8 cellular contexts compared by ENCODE assay signal in genomic region chr12:48350249-48351021, GRCh38. TPM values are rescaled to one million over a fixed set of nuclear protein-coding genes. Genes with fewer than 3 reads are reported as not detected.
DNase-seq lines count a peak whose midpoint lies in the region; ATAC-seq and TF ChIP-seq lines count a peak whose summit lies in the region.

Gene ZNF641, minus strand, starts transcription at chr12:48350919. Its CDS starts 2,829 bp downstream, at chr12:48348090.

- H2BK5ac ChIP-seq in trophoblast cell (ENCODE audit: low read depth, low read length, poor library complexity) = peak within 1 kb of the TSS; percentile 96

- DNase-seq in ELR (ENCODE audit: low read depth) (peak; percentile 63), Kasumi-1 (lab: John Stamatoyannopoulos, UW) (peak; percentile 41 to 66), cardiac septum (ENCODE audit: low spot score) (peak; percentile 93), trophoblast cell (peak; percentile 69 to 75), tibial nerve (ENCODE audit: low spot score in 2 of 2) (peak; percentile 50 to 58)
- DNase-seq in activated naive CD8-positive, alpha-beta T cell treated with anti-CD3 and anti-CD28 coated beads, Interleukin-2, amount 10 ng/mL, durations not matched to agents 7 days and 5 days = peak; percentile 87

- no CpG with 5 or more reads among the region's 61 CpGs for WGBS in trophoblast cell (ENCODE audit: extremely low coverage, insufficient coverage, insufficient read length)
- 0% methylated on average over 31 to 46 of the region's 61 CpGs for WGBS in tibial nerve, 2 donors

- peak within 1 kb of the TSS; percentile 40 for H2AK5ac ChIP-seq in trophoblast cell (ENCODE audit: low read length)

- peak within 1 kb of the TSS; percentile 55 for H3K4me3 ChIP-seq in SU-DHL-6 (ENCODE audit: insufficient read depth, low read length, poor library complexity, severe bottlenecking)
- peak within 1 kb of the TSS; percentile 79 for H3K4me3 ChIP-seq in trophoblast cell (ENCODE audit: low read depth, low read length)
- H3K4me3 ChIP-seq in tibial nerve = peak within 1 kb of the TSS; percentile 63 to 78 (median 76)

- peaks cover 29% of the 10 kb centered on the region for H3K36me3 Mint-ChIP-seq in activated naive CD8-positive, alpha-beta T cell treated with anti-CD3 and anti-CD28 coated beads, Interleukin-2, amount 10 ng/mL, durations not matched to agents 7 days and 5 days

- intact Hi-C loops in cardiac septum (cut with DNase I) = loop anchor here (2.0 kb wide), 1 partner anchor 152 kb away; no protein-coding TSS in a partner anchor

- H3K4me3 Mint-ChIP-seq in activated naive CD8-positive, alpha-beta T cell treated with anti-CD3 and anti-CD28 coated beads, Interleukin-2, amount 10 ng/mL, durations not matched to agents 7 days and 5 days = peak within 1 kb of the TSS; percentile 94

- TF ChIP-seq EP300 in tibial nerve (IDR thresholded peaks at IDR 0.05) = no peak

- H3K4me1 Mint-ChIP-seq in activated naive CD8-positive, alpha-beta T cell treated with anti-CD3 and anti-CD28 coated beads, Interleukin-2, amount 10 ng/mL, durations not matched to agents 7 days and 5 days = peaks cover 8% of the 10 kb centered on the region

- peak; percentile 21 to 33 for TF ChIP-seq POLR2A in tibial nerve (IDR thresholded peaks at IDR 0.05)

- H3K36me3 ChIP-seq in SU-DHL-6 (ENCODE audit: low read length) (0 out of 2 replicates have a peak, but pooled peaks cover 5% of the 10 kb centered on the region), trophoblast cell (ENCODE audit: control insufficient read depth in 1 of 2, insufficient read depth in 2 of 2, low read length in 2 of 2) (peaks cover 10 to 15% of the 10 kb centered on the region in 2 experiments), tibial nerve (peaks cover 0 to 27% (median 3%) of the 10 kb centered on the region in 3 donors)

- POLR2A ChIA-PET in activated naive CD8-positive, alpha-beta T cell treated with anti-CD3 and anti-CD28 coated beads, Interleukin-2, amount 10 ng/mL, durations not matched to agents 7 days and 5 days (lab: Charles Lee) = interaction anchor here (0.8 to 1.4 kb wide), 3 partner anchors 150 to 152 kb away, joined by 3 read pairs; no protein-coding TSS in a partner anchor

- TF ChIP-seq CTCF in SU-DHL-6 (IDR thresholded peaks at IDR 0.05; ENCODE audit: insufficient read depth, low read length, poor library complexity, severe bottlenecking) (no peak), tibial nerve (IDR thresholded peaks at IDR 0.05) (peak in 1 of 5 experiments; percentile 23)

- H3K23ac ChIP-seq in trophoblast cell (ENCODE audit: low read length) = no peak within 1 kb of the TSS

- peaks cover 20% of the 10 kb centered on the region for H3F3A ChIP-seq in SU-DHL-6 (ENCODE audit: insufficient read depth)

- peak within 1 kb of the TSS; percentile 76 for H3K9ac ChIP-seq in SU-DHL-6 (ENCODE audit: low read length)
- H3K9ac ChIP-seq in trophoblast cell (ENCODE audit: low read length) = peak within 1 kb of the TSS; percentile 73

- peak within 1 kb of the TSS; percentile 98 for H4K91ac ChIP-seq in trophoblast cell (ENCODE audit: low read depth, low read length)

- H3K9me3 ChIP-seq in SU-DHL-6 (ENCODE audit: insufficient read depth, low read length) = no peaks in the 10 kb centered on the region
- H3K9me3 ChIP-seq in trophoblast cell (ENCODE audit: insufficient read depth, low read depth, low read length) = no peaks in the 10 kb centered on the region
- H3K9me3 ChIP-seq in tibial nerve = no peaks in the 10 kb centered on the region

- H3K79me1 ChIP-seq in trophoblast cell (ENCODE audit: low read length) = peaks cover 18% of the 10 kb centered on the region

- H3K4ac ChIP-seq in trophoblast cell (ENCODE audit: low read depth, low read length) = peak within 1 kb of the TSS; percentile 78

- no peaks in the 10 kb centered on the region for H3K27me3 ChIP-seq in SU-DHL-6 (ENCODE audit: low read length)
- no peaks in the 10 kb centered on the region for H3K27me3 ChIP-seq in trophoblast cell (ENCODE audit: insufficient read depth, low read length)
- no peaks in the 10 kb centered on the region for H3K27me3 ChIP-seq in tibial nerve

- peak within 1 kb of the TSS; percentile 92 for H4K8ac ChIP-seq in trophoblast cell (ENCODE audit: low read depth, low read length)

- peak within 1 kb of the TSS; percentile 76 for H3K4me2 ChIP-seq in SU-DHL-6 (ENCODE audit: low read depth, low read length, poor library complexity, severe bottlenecking)
- peak within 1 kb of the TSS; percentile 66 for H3K4me2 ChIP-seq in trophoblast cell (ENCODE audit: low read length)

- peak within 1 kb of the TSS; percentile 93 for H3K14ac ChIP-seq in trophoblast cell (ENCODE audit: low read length)

- H4K12ac ChIP-seq in trophoblast cell (ENCODE audit: low read depth, low read length) = peak within 1 kb of the TSS; percentile 69

- ATAC-seq in GM21786 (IDR thresholded peaks at IDR 0.05; ENCODE audit: unreplicated experiment) = peak; percentile 83
- ATAC-seq in activated naive CD8-positive, alpha-beta T cell treated with anti-CD3 and anti-CD28 coated beads, Interleukin-2, amount 10 ng/mL, durations not matched to agents 7 days and 5 days (ENCODE audit: low read depth) = peak; percentile 91

- no peaks in the 10 kb centered on the region for H3K9me3 Mint-ChIP-seq in activated naive CD8-positive, alpha-beta T cell treated with anti-CD3 and anti-CD28 coated beads, Interleukin-2, amount 10 ng/mL, durations not matched to agents 7 days and 5 days

- H3K27ac ChIP-seq in SU-DHL-6 (ENCODE audit: low read depth, low read length) = peak within 1 kb of the TSS; percentile 46
- peak within 1 kb of the TSS; percentile 100 for H3K27ac ChIP-seq in trophoblast cell (ENCODE audit: low read depth, low read length)
- peak within 1 kb of the TSS; percentile 90 to 98 (median 95) for H3K27ac ChIP-seq in tibial nerve

- H3K4me1 ChIP-seq in trophoblast cell (ENCODE audit: control insufficient read depth in 1 of 2, insufficient read depth in 2 of 2, low read length in 2 of 2) (peaks cover 8 to 16% of the 10 kb centered on the region in 2 experiments), tibial nerve (peaks cover 0 to 28% (median 5%) of the 10 kb centered on the region in 4 donors)

- H2BK12ac ChIP-seq in trophoblast cell (ENCODE audit: low read length) = peak within 1 kb of the TSS; percentile 66

- no peaks in the 10 kb centered on the region for H3K27me3 Mint-ChIP-seq in activated naive CD8-positive, alpha-beta T cell treated with anti-CD3 and anti-CD28 coated beads, Interleukin-2, amount 10 ng/mL, durations not matched to agents 7 days and 5 days

- no peaks in the 10 kb centered on the region for H4K20me1 ChIP-seq in SU-DHL-6 (ENCODE audit: low read depth, low read length)

- no peaks in the 10 kb centered on the region for H3K79me2 ChIP-seq in SU-DHL-6 (ENCODE audit: insufficient read depth, low read length)
- peaks cover 3% of the 10 kb centered on the region for H3K79me2 ChIP-seq in trophoblast cell (ENCODE audit: control insufficient read depth, insufficient read depth, low read length, poor library complexity)

- H3K9me2 ChIP-seq in SU-DHL-6 (replicated peaks; ENCODE audit: insufficient read depth, low read length) = no peaks in the 10 kb centered on the region

- H2AFZ ChIP-seq in SU-DHL-6 (ENCODE audit: low read depth, low read length, severe bottlenecking) = peak within 1 kb of the TSS; percentile 99
- peak within 1 kb of the TSS; percentile 71 for H2AFZ ChIP-seq in trophoblast cell (ENCODE audit: insufficient read depth, low read length, poor library complexity)

- peak within 1 kb of the TSS; percentile 88 for H3K27ac Mint-ChIP-seq in activated naive CD8-positive, alpha-beta T cell treated with anti-CD3 and anti-CD28 coated beads, Interleukin-2, amount 10 ng/mL, durations not matched to agents 7 days and 5 days

- peak within 1 kb of the TSS; percentile 95 for H3K18ac ChIP-seq in trophoblast cell (ENCODE audit: low read length)

- peak within 1 kb of the TSS; percentile 94 for H2BK120ac ChIP-seq in trophoblast cell (ENCODE audit: insufficient read depth, low read length, poor library complexity)

RNA-seq across cellular contexts. Expression of gene ZNF641, which starts in this region (rescaled TPM):
- total RNA-seq in activated naive CD8-positive, alpha-beta T cell treated with anti-CD3 and anti-CD28 coated beads, Interleukin-2, amount 10 ng/mL, durations not matched to agents 7 days and 5 days = 10 to 100 TPM; 21.3 to 32.0 TPM
- 15.3 TPM for total RNA-seq in cardiac septum
- polyA plus RNA-seq in trophoblast cell (2013) = 15.9 and 16.6 TPM in 2 replicates
- total RNA-seq in tibial nerve = 10 to 100 TPM; 20.2 to 32.4 (median 23.7) TPM

Comparison
In these comparisons a context has a peak if more than half of its experiments do, and no peak if none do; other contexts are left out.
1. Peak in every context shown above with its lines: DNase-seq, ATAC-seq, H3K4me3 ChIP-seq and H3K27ac ChIP-seq.
2. H3K27ac ChIP-seq: peak in every context shown above with its lines; median percentile 100 in trophoblast cell; 95 in tibial nerve; 46 in SU-DHL-6.